13 cellular contexts compared by ENCODE assay signal in the genomic region with DNA sequence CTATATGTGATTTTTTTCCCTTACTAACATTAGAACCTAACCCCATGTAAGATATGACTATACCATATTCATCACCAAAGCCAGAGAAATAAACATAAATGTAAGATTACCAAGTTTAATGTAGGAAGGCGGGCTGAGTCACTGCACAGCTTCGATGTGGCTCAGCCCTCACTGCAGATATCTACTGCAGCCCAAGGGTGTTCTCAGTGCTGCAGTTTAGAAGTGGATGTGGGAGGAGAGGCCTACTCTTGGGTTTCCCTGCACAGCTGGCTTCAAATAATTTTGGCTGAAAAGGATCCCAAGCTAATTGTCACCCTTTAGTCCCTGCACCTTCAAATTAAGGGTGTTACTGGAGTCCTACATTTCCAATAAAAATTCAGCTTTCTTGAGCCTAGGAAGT. TPM values are rescaled to one million over a fixed set of nuclear protein-coding genes. Genes with fewer than 3 reads are reported as not detected.
DNase-seq lines count a peak whose midpoint lies in the region; ATAC-seq, FAIRE-seq and TF ChIP-seq lines count a peak whose summit lies in the region.
"Had no signal": no experiment of that assay in that cellular context is flagged by ENCODE, and none has a peak within 500 bp of the region (broad histone marks: within the 10 kb centered on the region; RNA-seq: fewer than 3 reads in every experiment).

No MANE protein-coding gene starts in this region.

- no peak for TF ChIP-seq CTCF in heart right ventricle (IDR thresholded peaks at IDR 0.05)
- TF ChIP-seq CTCF in right atrium auricular region (IDR thresholded peaks at IDR 0.05) = no peak
- no peak for TF ChIP-seq CTCF in fibroblast of villous mesenchyme (IDR thresholded peaks at IDR 0.05; ENCODE audit: insufficient read depth, low read depth, low read length)
- no peak for TF ChIP-seq CTCF in D721Med (IDR thresholded peaks at IDR 0.05; ENCODE audit: insufficient read depth, missing control alignments)

- WGBS in heart right ventricle, 2 donors = 59 to 69% methylated on average over 2 of the region's 2 CpGs

- H3K9me3 ChIP-seq in heart right ventricle (no peaks in the 10 kb centered on the region), right atrium auricular region (no peaks in the 10 kb centered on the region)
- H3K9me3 ChIP-seq: BLaER1, HAP-1 had no signal

- H3K27ac Mint-ChIP-seq in activated CD4-positive, alpha-beta memory T cell treated with anti-CD3 and anti-CD28 coated beads, Interleukin-2, amount 10 ng/mL, durations not matched to agents 7 days and 5 days = peak overlapping the region; percentile 89

- H3K4me3 ChIP-seq in heart right ventricle (no peak overlapping the region), right atrium auricular region (no peak overlapping the region), fibroblast of villous mesenchyme (ENCODE audit: low read depth, low read length) (no peak overlapping the region)
- H3K4me3 ChIP-seq: BLaER1, HAP-1 had no signal

- DNase-seq in heart right ventricle = no peak
- DNase-seq in right atrium auricular region (ENCODE audit: low spot score) = no peak
- DNase-seq in activated CD4-positive, alpha-beta memory T cell treated with anti-CD3 and anti-CD28 coated beads, Interleukin-2, amount 10 ng/mL, durations not matched to agents 7 days and 5 days = peak; percentile 48
- DNase-seq in fibroblast of villous mesenchyme (ENCODE audit: low read depth) = peak; percentile 16
- DNase-seq in stromal cell of bone marrow (ENCODE audit: low read depth) = peak; percentile 13
- no peak for DNase-seq in D721Med (ENCODE audit: insufficient read length, low spot score)
- DNase-seq in HT-29 (ENCODE audit: low spot score) = no peak
- no peak for DNase-seq in NCI-H1105 (lab: John Stamatoyannopoulos, UW)
- DNase-seq: NCI-H1694 had no signal

- no peaks in the 10 kb centered on the region for H3K27me3 Mint-ChIP-seq in activated CD4-positive, alpha-beta memory T cell treated with anti-CD3 and anti-CD28 coated beads, Interleukin-2, amount 10 ng/mL, durations not matched to agents 7 days and 5 days

- H3K9me3 Mint-ChIP-seq in activated CD4-positive, alpha-beta memory T cell treated with anti-CD3 and anti-CD28 coated beads, Interleukin-2, amount 10 ng/mL, durations not matched to agents 7 days and 5 days = no peaks in the 10 kb centered on the region

- H3K4me1 ChIP-seq in heart right ventricle (peaks cover 3 to 95% (median 62%) of the 10 kb centered on the region in 9 donors), right atrium auricular region (peaks cover 0 to 49% of the 10 kb centered on the region in 2 donors)

- peaks cover 0 to 24% (median 5%) of the 10 kb centered on the region in 9 donors for H3K36me3 ChIP-seq in heart right ventricle
- peaks cover 11% of the 10 kb centered on the region for H3K36me3 ChIP-seq in right atrium auricular region

- POLR2A ChIA-PET in activated CD4-positive, alpha-beta memory T cell treated with anti-CD3 and anti-CD28 coated beads, Interleukin-2, amount 10 ng/mL, durations not matched to agents 7 days and 5 days (lab: Charles Lee) = interaction anchor here (0.8 to 3.3 kb wide), 12 partner anchors 10 to 578 kb away, joined by 3 to 18 read pairs (median 4); a partner anchor contains a TSS

- ATAC-seq in heart right ventricle = peak in 5 of 8 donors; percentile 63 to 80 (median 64)

- H3K27me3 ChIP-seq in heart right ventricle (no peaks in the 10 kb centered on the region), right atrium auricular region (no peaks in the 10 kb centered on the region)
- H3K27me3 ChIP-seq: BLaER1 had no signal

- FAIRE-seq in D721Med (lab: Jason Lieb, UNC) = no peak
- FAIRE-seq: frontal cortex had no signal

- H3K27ac ChIP-seq in heart right ventricle (no peak overlapping the region), right atrium auricular region (no peak overlapping the region)
- H3K27ac ChIP-seq: BLaER1, VCaP had no signal

- intact Hi-C loops in heart right ventricle (cut with DNase I) = no loop called here

- peaks cover 41% of the 10 kb centered on the region for H3K36me3 Mint-ChIP-seq in activated CD4-positive, alpha-beta memory T cell treated with anti-CD3 and anti-CD28 coated beads, Interleukin-2, amount 10 ng/mL, durations not matched to agents 7 days and 5 days (ENCODE audit: low read depth)

- H3K4me3 Mint-ChIP-seq in activated CD4-positive, alpha-beta memory T cell treated with anti-CD3 and anti-CD28 coated beads, Interleukin-2, amount 10 ng/mL, durations not matched to agents 7 days and 5 days = peak overlapping the region; percentile 21

- H3K4me1 Mint-ChIP-seq in activated CD4-positive, alpha-beta memory T cell treated with anti-CD3 and anti-CD28 coated beads, Interleukin-2, amount 10 ng/mL, durations not matched to agents 7 days and 5 days = peaks cover 75% of the 10 kb centered on the region

- CTCF ChIA-PET in activated CD4-positive, alpha-beta memory T cell treated with anti-CD3 and anti-CD28 coated beads, Interleukin-2, amount 10 ng/mL, durations not matched to agents 7 days and 5 days (lab: Charles Lee) = interaction anchor here (1.0 to 1.9 kb wide), 6 partner anchors 9 to 303 kb away, joined by 3 to 9 read pairs (median 5); a partner anchor contains a TSS

RNA-seq across cellular contexts. Expression of a gene that starts 9.2 kb away (rescaled TPM):
- 100 to 1,000 TPM; 121 to 166 (median 147) TPM for total RNA-seq in heart right ventricle
- polyA plus RNA-seq in heart right ventricle = 10 to 100 TPM; 20.1 to 60.4 TPM
- total RNA-seq in right atrium auricular region = 10 to 100 TPM; 82.7 to 94.3 TPM
- total RNA-seq in activated CD4-positive, alpha-beta memory T cell treated with anti-CD3 and anti-CD28 coated beads, Interleukin-2, amount 10 ng/mL, durations not matched to agents 7 days and 5 days = 100 to 1,000 TPM; 176 to 193 TPM
- 92.1 and 133 TPM in 2 replicates for total RNA-seq in fibroblast of villous mesenchyme
- 56.3 and 57.3 TPM in 2 replicates for total RNA-seq in HT-29 (2014; rRNA removed; shearing (Covaris generic))

RNA-seq across cellular contexts. Expression of a gene that starts 30.9 kb away (rescaled TPM):
- 10 to 100 TPM in 1 of 10 donors, 1 to 10 TPM in 9; 5.0 to 15.7 (median 6.9) TPM for total RNA-seq in heart right ventricle
- polyA plus RNA-seq in heart right ventricle = 1 to 10 TPM; 3.1 to 3.7 TPM
- 10 to 100 TPM; 12.3 to 21.5 TPM for total RNA-seq in right atrium auricular region
- total RNA-seq in activated CD4-positive, alpha-beta memory T cell treated with anti-CD3 and anti-CD28 coated beads, Interleukin-2, amount 10 ng/mL, durations not matched to agents 7 days and 5 days = 10 to 100 TPM; 41.3 to 42.2 TPM
- 45.1 and 53.1 TPM in 2 replicates for total RNA-seq in fibroblast of villous mesenchyme
- 0.76 and 0.91 TPM in 2 replicates for total RNA-seq in HT-29 (2014; rRNA removed; shearing (Covaris generic))

Comparison
In these comparisons a context has a peak if more than half of its experiments do, and no peak if none do; other contexts are left out.
1. DNase-seq: peak in activated CD4-positive, alpha-beta memory T cell treated with anti-CD3 and anti-CD28 coated beads, Interleukin-2, amount 10 ng/mL, durations not matched to agents 7 days and 5 days (single experiment), fibroblast of villous mesenchyme (single experiment) and stromal cell of bone marrow (single experiment); none in heart right ventricle (0 of 2), right atrium auricular region (single experiment), D721Med (single experiment), HT-29 (single experiment) and NCI-H1105 (single experiment).